Comparison of ENCODE assay signal across 8 cellular contexts in the genomic region with DNA sequence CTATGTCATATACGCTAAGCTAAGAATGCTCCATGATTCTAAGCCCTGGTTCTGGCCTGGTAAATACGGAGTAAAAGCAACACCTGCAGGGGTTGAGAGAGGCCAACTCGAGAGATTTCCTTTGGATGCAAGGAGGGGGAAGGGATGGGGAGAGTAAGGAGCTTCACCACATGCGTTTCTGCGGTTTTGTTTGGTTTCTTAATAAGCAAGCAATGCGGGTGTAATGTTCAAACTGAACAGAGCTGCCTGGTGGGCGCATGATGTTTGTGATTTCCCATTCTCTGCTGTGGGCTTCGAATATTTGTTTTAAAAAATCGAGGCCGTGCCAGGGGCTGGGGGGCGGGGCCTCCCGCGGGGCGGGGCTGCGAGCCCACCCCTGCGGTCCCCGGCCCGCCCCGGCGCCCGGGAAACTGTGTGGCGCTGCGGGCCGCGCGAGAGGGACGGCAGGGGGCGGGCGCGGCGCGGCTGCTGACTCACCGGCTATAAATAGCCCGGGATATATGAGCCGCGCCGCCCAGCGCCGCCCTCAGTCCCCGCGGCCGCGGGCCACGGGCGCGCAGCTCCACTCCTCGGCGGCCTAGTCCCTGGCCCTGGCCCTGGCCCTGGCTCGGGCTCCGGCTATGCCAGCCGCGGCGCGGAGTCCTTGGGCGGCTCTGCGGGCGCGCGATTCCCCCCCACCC. TPM values are rescaled to one million over a fixed set of nuclear protein-coding genes. Genes with fewer than 3 reads are reported as not detected.
DNase-seq lines count a peak whose midpoint lies in the region; ATAC-seq and TF ChIP-seq lines count a peak whose summit lies in the region.

No MANE protein-coding gene starts in this region.

- H3K4me1 ChIP-seq in effector memory CD4-positive, alpha-beta T cell (ENCODE audit: control insufficient read depth, insufficient read depth, low read length, poor library complexity, severe bottlenecking), result peaks cover 31% of the 10 kb centered on the region

- no peaks in the 10 kb centered on the region for H3K9me3 Mint-ChIP-seq in memory B cell

- ATAC-seq in GM18873 (IDR thresholded peaks at IDR 0.05; ENCODE audit: low FRiP score, unreplicated experiment) (peak; percentile 28), HG03442 (IDR thresholded peaks at IDR 0.05; ENCODE audit: unreplicated experiment) (peak; percentile 33), memory B cell (ENCODE audit: low read depth) (peak; percentile 62)

- H3K27ac ChIP-seq in AG04450 (ENCODE audit: low read depth, low read length), result peak overlapping the region; percentile 77
- H3K27ac ChIP-seq in effector memory CD4-positive, alpha-beta T cell (ENCODE audit: insufficient read depth, low read length, poor library complexity, severe bottlenecking), result peak overlapping the region; percentile 83

- peak overlapping the region; percentile 80 for H3K4me3 Mint-ChIP-seq in memory B cell

- no peaks in the 10 kb centered on the region for H3K36me3 ChIP-seq in effector memory CD4-positive, alpha-beta T cell (ENCODE audit: control insufficient read depth, insufficient read depth, low read length)

- H3K27me3 Mint-ChIP-seq in memory B cell, result no peaks in the 10 kb centered on the region

- POLR2A ChIA-PET in AG04450 (lab: Yijun Ruan, JAX), result interaction anchor here (0.5 to 3.2 kb wide), 28 partner anchors 9 to 1443 kb away, joined by 3 to 78 read pairs (median 6); a partner anchor contains a TSS

- H3K36me3 Mint-ChIP-seq in memory B cell, result no peaks in the 10 kb centered on the region

- H3K4me3 ChIP-seq in AG04450 (ENCODE audit: low read depth, low read length), result peak overlapping the region; percentile 98
- peak overlapping the region; percentile 59 for H3K4me3 ChIP-seq in effector memory CD4-positive, alpha-beta T cell (ENCODE audit: insufficient read depth, low read depth, low read length, poor library complexity, severe bottlenecking)

- peaks cover 4% of the 10 kb centered on the region for H3K4me1 Mint-ChIP-seq in memory B cell

- H3K27me3 ChIP-seq in AG04450 (ENCODE audit: control insufficient read depth, insufficient read depth, low read length), result no peaks in the 10 kb centered on the region
- no peaks in the 10 kb centered on the region for H3K27me3 ChIP-seq in effector memory CD4-positive, alpha-beta T cell (replicated peaks; ENCODE audit: control insufficient read depth, insufficient read depth, low read length, poor library complexity, severe bottlenecking)

- TF ChIP-seq CTCF in AG04450 (IDR thresholded peaks at IDR 0.05; ENCODE audit: low read depth, low read length), result no peak; the same call in none of the 2 replicates

- peak overlapping the region; percentile 45 for H3K27ac Mint-ChIP-seq in memory B cell

- no peaks in the 10 kb centered on the region; the same call in 1 of the 2 replicates for H3K9me3 ChIP-seq in AG04450 (ENCODE audit: control insufficient read depth, insufficient read depth, low read length)
- H3K9me3 ChIP-seq in effector memory CD4-positive, alpha-beta T cell (ENCODE audit: control insufficient read depth, low read length), result no peaks in the 10 kb centered on the region

- CTCF ChIA-PET in AG04450 (lab: Charles Lee), result interaction anchor here (0.5 to 4.0 kb wide), 15 partner anchors 9 to 352 kb away, joined by 3 to 36 read pairs (median 3); no protein-coding TSS in a partner anchor

- DNase-seq in AG04450 (ENCODE audit: low read depth, low spot score), result peak; percentile 59
- peak; percentile 72 for DNase-seq in NCI-H82 treated with DMSO at 0.1 percent for 48 hours (lab: John Stamatoyannopoulos, UW; ENCODE audit: unreplicated experiment)
- peak; percentile 69 to 81 for DNase-seq in activated CD8-positive, alpha-beta memory T cell treated with anti-CD3 and anti-CD28 coated beads for 1 hour (ENCODE audit: extremely low read depth in 1 of 2, low read depth in 1 of 2)
- DNase-seq in effector memory CD4-positive, alpha-beta T cell, result peak; percentile 77 to 88 (median 84)
- peak; percentile 92 to 96 for DNase-seq in memory B cell (ENCODE audit: low spot score in 2 of 2)
- DNase-seq in stimulated activated CD4-positive, alpha-beta T cell treated with anti-CD3 and anti-CD28 coated beads, TNF-alpha, amount 100 ng/mL, for 4 hours (ENCODE audit: low read depth in 3 of 3), result peak; percentile 75 to 79 (median 75)

RNA-seq across cellular contexts. Expression of a gene that starts 5.1 kb away (rescaled TPM):
- polyA plus RNA-seq in AG04450 (2011; rRNA removed), result 3.6 and 4.4 TPM in 2 replicates
- 3.6 and 4.5 TPM in 2 replicates for polyA minus RNA-seq in AG04450 (2011; rRNA and poly(A)+ RNA removed)

RNA-seq across cellular contexts. Expression of a gene that starts 30.4 kb away (rescaled TPM):
- polyA plus RNA-seq in AG04450 (2011; rRNA removed), result 5.0 and 6.6 TPM in 2 replicates
- 4.7 and 9.3 TPM in 2 replicates for polyA minus RNA-seq in AG04450 (2011; rRNA and poly(A)+ RNA removed)

RNA-seq across cellular contexts. Expression of a gene that starts 48.8 kb away (rescaled TPM):
- 2.4 and 5.0 TPM in 2 replicates for polyA plus RNA-seq in AG04450 (2011; rRNA removed)
- polyA minus RNA-seq in AG04450 (2011; rRNA and poly(A)+ RNA removed), result 1.0 and 1.3 TPM in 2 replicates

Comparison
In these comparisons a context has a peak if more than half of its experiments do, and no peak if none do; other contexts are left out.
1. Peak in every context shown above with its lines: DNase-seq, ATAC-seq, H3K4me3 ChIP-seq and H3K27ac ChIP-seq.